ENCODE assay signal across 7 cellular contexts in the genomic region with DNA sequence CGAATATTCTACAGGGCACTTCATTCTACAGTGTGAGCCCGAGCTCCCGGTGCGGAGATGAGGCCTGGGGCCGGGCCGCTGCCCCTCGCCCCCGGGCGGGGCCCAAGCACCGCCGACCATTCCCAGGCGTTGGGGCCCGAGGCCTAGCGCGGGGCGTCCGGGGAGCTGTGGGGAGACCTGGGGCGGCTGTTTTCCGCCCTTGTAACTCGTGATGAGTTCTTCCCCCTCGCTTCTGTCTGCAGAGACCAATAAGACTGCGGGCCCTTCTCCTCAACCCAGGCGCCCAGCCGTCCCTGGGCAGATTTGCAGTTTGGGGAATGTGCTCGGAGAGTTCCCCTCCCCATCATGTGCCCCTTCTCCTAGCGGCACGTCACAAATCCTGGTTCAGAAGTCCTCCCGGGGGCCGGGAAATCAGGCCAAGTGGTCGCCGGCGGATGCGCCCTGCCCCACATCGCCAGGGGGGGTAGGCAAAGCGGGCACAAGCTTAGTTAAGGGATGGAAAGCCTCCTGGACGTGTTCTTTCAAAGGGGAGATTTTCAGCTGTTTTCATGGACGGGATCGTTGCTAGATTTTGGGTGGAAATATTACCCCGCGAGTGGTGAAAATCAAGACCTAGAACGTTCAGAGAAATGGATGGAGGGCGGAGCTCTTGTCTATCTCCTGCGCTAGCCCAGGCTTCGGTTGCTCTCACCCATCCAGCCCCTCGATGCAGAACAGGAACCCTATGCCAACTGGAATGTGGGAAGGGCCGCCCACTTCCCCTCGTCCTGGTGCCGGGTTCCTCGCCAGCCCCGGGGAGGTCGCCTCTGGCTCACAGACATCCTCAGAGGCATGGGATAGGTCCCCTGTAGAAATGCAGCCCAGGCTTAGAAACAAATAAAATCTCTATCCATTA. TPM values are rescaled to one million over a fixed set of nuclear protein-coding genes. Genes with fewer than 3 reads are reported as not detected.
DNase-seq lines count a peak whose midpoint lies in the region; ATAC-seq, FAIRE-seq and TF ChIP-seq lines count a peak whose summit lies in the region.

No MANE protein-coding gene starts in this region.

- H3K4me3 ChIP-seq in GM12864 (ENCODE audit: low read depth, low read length) (peak overlapping the region; percentile 70), epithelial cell of proximal tubule (ENCODE audit: low read depth, low read length) (peak overlapping the region; percentile 60), mononuclear cell (ENCODE audit: low read length) (peak overlapping the region; percentile 64)

- peak overlapping the region; percentile 91 for H3K4me3 Mint-ChIP-seq in activated CD8-positive, alpha-beta T cell treated with anti-CD3 and anti-CD28 coated beads, Interleukin-2, amount 10 ng/mL, durations not matched to agents 7 days and 5 days
- peak overlapping the region; percentile 90 for H3K4me3 Mint-ChIP-seq in stimulated activated memory B cell treated with anti-CD40 and anti-IgM and Interleukin-4, amounts not matched to agents 10 μg/mL and 1 μg/mL and 100 μg/mL, for 72 hours

- TF ChIP-seq CTCF in GM12864 (IDR thresholded peaks at IDR 0.05; ENCODE audit: low read depth, low read length, missing control alignments) (no peak), epithelial cell of proximal tubule (conservative IDR thresholded peaks at IDR 0.05; ENCODE audit: low read depth, low read length) (no peak)

- H3K4me1 ChIP-seq in mononuclear cell (ENCODE audit: insufficient read depth, low read length): peaks cover 29% of the 10 kb centered on the region

- POLR2A ChIA-PET in activated CD8-positive, alpha-beta T cell treated with anti-CD3 and anti-CD28 coated beads, Interleukin-2, amount 10 ng/mL, durations not matched to agents 7 days and 5 days (lab: Charles Lee): interaction anchor here (0.7 to 2.6 kb wide), 14 partner anchors 8 to 450 kb away, joined by 3 to 24 read pairs (median 5); a partner anchor contains a TSS

- peak; percentile 25; the same call in 1 of the 2 replicates for TF ChIP-seq POLR2A in H54 (IDR thresholded peaks at IDR 0.05; ENCODE audit: low read depth, low read length)

- DNase-seq in GM12864 (ENCODE audit: low read depth) (no peak), H54 (ENCODE audit: insufficient read length, low spot score) (peak; percentile 48), NCI-H146 (lab: John Stamatoyannopoulos, UW) (peak; percentile 81), epithelial cell of proximal tubule (ENCODE audit: low read depth) (no peak)
- DNase-seq in activated CD8-positive, alpha-beta T cell treated with anti-CD3 and anti-CD28 coated beads, Interleukin-2, amount 10 ng/mL, durations not matched to agents 7 days and 5 days: peak; percentile 62

- FAIRE-seq in H54 (lab: Jason Lieb, UNC): no peak

- H3K9me3 Mint-ChIP-seq in activated CD8-positive, alpha-beta T cell treated with anti-CD3 and anti-CD28 coated beads, Interleukin-2, amount 10 ng/mL, durations not matched to agents 7 days and 5 days (ENCODE audit: insufficient read depth): peaks cover 15% of the 10 kb centered on the region
- peaks cover 5% of the 10 kb centered on the region for H3K9me3 Mint-ChIP-seq in stimulated activated memory B cell treated with anti-CD40 and anti-IgM and Interleukin-4, amounts not matched to agents 10 μg/mL and 1 μg/mL and 100 μg/mL, for 72 hours

- peaks cover 10% of the 10 kb centered on the region for H3K36me3 Mint-ChIP-seq in activated CD8-positive, alpha-beta T cell treated with anti-CD3 and anti-CD28 coated beads, Interleukin-2, amount 10 ng/mL, durations not matched to agents 7 days and 5 days (ENCODE audit: low read depth)
- peaks cover 5% of the 10 kb centered on the region for H3K36me3 Mint-ChIP-seq in stimulated activated memory B cell treated with anti-CD40 and anti-IgM and Interleukin-4, amounts not matched to agents 10 μg/mL and 1 μg/mL and 100 μg/mL, for 72 hours

- peak; percentile 14 for ATAC-seq in activated CD8-positive, alpha-beta T cell treated with anti-CD3 and anti-CD28 coated beads, Interleukin-2, amount 10 ng/mL, durations not matched to agents 7 days and 5 days
- ATAC-seq in stimulated activated memory B cell treated with anti-CD40 and anti-IgM and Interleukin-4, amounts not matched to agents 10 μg/mL and 1 μg/mL and 100 μg/mL, for 72 hours: peak; percentile 38

- CTCF ChIA-PET in activated CD8-positive, alpha-beta T cell treated with anti-CD3 and anti-CD28 coated beads, Interleukin-2, amount 10 ng/mL, durations not matched to agents 7 days and 5 days (lab: Charles Lee): interaction anchor here (0.9 to 3.1 kb wide), 8 partner anchors 8 to 766 kb away, joined by 4 to 14 read pairs (median 7); no protein-coding TSS in a partner anchor

- H3K27me3 ChIP-seq in mononuclear cell (ENCODE audit: insufficient read depth, low read length): no peaks in the 10 kb centered on the region

- peaks cover 6% of the 10 kb centered on the region for H3K27me3 Mint-ChIP-seq in activated CD8-positive, alpha-beta T cell treated with anti-CD3 and anti-CD28 coated beads, Interleukin-2, amount 10 ng/mL, durations not matched to agents 7 days and 5 days (ENCODE audit: low read depth)
- H3K27me3 Mint-ChIP-seq in stimulated activated memory B cell treated with anti-CD40 and anti-IgM and Interleukin-4, amounts not matched to agents 10 μg/mL and 1 μg/mL and 100 μg/mL, for 72 hours: no peaks in the 10 kb centered on the region

- H3K9me3 ChIP-seq in mononuclear cell (ENCODE audit: low read depth, low read length): no peaks in the 10 kb centered on the region

- H3K27ac Mint-ChIP-seq in activated CD8-positive, alpha-beta T cell treated with anti-CD3 and anti-CD28 coated beads, Interleukin-2, amount 10 ng/mL, durations not matched to agents 7 days and 5 days: peak overlapping the region; percentile 100
- peak overlapping the region; percentile 97 for H3K27ac Mint-ChIP-seq in stimulated activated memory B cell treated with anti-CD40 and anti-IgM and Interleukin-4, amounts not matched to agents 10 μg/mL and 1 μg/mL and 100 μg/mL, for 72 hours

- H3K4me1 Mint-ChIP-seq in activated CD8-positive, alpha-beta T cell treated with anti-CD3 and anti-CD28 coated beads, Interleukin-2, amount 10 ng/mL, durations not matched to agents 7 days and 5 days (ENCODE audit: low read depth): peaks cover 25% of the 10 kb centered on the region
- H3K4me1 Mint-ChIP-seq in stimulated activated memory B cell treated with anti-CD40 and anti-IgM and Interleukin-4, amounts not matched to agents 10 μg/mL and 1 μg/mL and 100 μg/mL, for 72 hours: peaks cover 17% of the 10 kb centered on the region

RNA-seq across cellular contexts. Expression of a gene that starts 18.8 kb away (rescaled TPM):
- total RNA-seq in activated CD8-positive, alpha-beta T cell treated with anti-CD3 and anti-CD28 coated beads, Interleukin-2, amount 10 ng/mL, durations not matched to agents 7 days and 5 days: under 1 TPM; 0.37 to 0.40 TPM
- 2.2 and 6.1 TPM in 2 replicates for total RNA-seq in epithelial cell of proximal tubule
- 3.9 TPM for total RNA-seq in mononuclear cell

RNA-seq across cellular contexts. Expression of a gene that starts 47.3 kb away (rescaled TPM):
- not detected for total RNA-seq in activated CD8-positive, alpha-beta T cell treated with anti-CD3 and anti-CD28 coated beads, Interleukin-2, amount 10 ng/mL, durations not matched to agents 7 days and 5 days
- total RNA-seq in epithelial cell of proximal tubule: 0.07 TPM in 1 of 2 replicates, not detected in the other
- total RNA-seq in mononuclear cell: 0.63 TPM

Comparison
In these comparisons a context has a peak if more than half of its experiments do, and no peak if none do; other contexts are left out.
1. DNase-seq: peak in H54 (single experiment), NCI-H146 (single experiment) and activated CD8-positive, alpha-beta T cell treated with anti-CD3 and anti-CD28 coated beads, Interleukin-2, amount 10 ng/mL, durations not matched to agents 7 days and 5 days (single experiment); none in GM12864 (single experiment) and epithelial cell of proximal tubule (single experiment).
2. Peak in every context shown above with its lines, with median percentiles within 50 percentile points of each other: H3K4me3 ChIP-seq.